25 cellular contexts compared by ENCODE assay signal in the genomic region with DNA sequence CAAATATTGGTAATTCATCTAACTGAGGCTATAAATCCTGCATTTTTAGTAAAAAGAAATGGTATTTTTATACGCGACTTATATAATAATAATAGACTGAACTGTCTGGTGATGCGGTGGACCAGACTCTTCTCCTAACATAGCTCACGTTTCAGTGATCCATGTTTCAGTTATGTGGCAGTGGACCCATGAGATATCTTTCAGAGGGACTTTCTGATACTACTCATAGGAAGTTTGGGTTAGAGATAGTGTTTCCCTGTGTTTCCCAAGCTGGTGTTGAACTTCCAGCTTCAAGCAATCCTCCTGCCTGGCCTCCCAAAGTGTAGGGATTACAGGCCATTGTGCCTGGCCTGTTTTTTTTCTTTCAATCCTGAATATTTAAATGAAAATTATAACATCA.
"Had no signal": no experiment of that assay in that cellular context is flagged by ENCODE, and none has a peak within 500 bp of the region (broad histone marks: within the 10 kb centered on the region; RNA-seq: fewer than 3 reads in every experiment).

No MANE protein-coding gene starts in this region.

- H3K4me3 Mint-ChIP-seq: dendritic cell treated with granulocyte-macrophage colony-stimulating factor and Interleukin-4, amounts not matched to agents 40 ng/mL and 50 ng/mL, for 4 days; immature natural killer cell; nephron; stimulated activated memory B cell treated with anti-CD40 and anti-IgM and Interleukin-4, amounts not matched to agents 10 μg/mL and 1 μg/mL and 100 μg/mL, for 72 hours; stimulated activated naive CD8-positive, alpha-beta T cell treated with anti-CD3 and anti-CD28 coated beads, Interleukin-15, Interleukin-2, amounts not matched to agents 100 ng/mL and 50 ng/mL, for 24 hours had no signal

- DNase-seq: cerebellar nuclear complex; immature natural killer cell; kidney; left cardiac atrium; left ventricle myocardium inferior; lower lobe of right lung; mesenchymal stem cell; midbrain; occipital lobe; psoas muscle; retina; spleen; stimulated activated CD4-positive, alpha-beta T cell treated with anti-CD3 and anti-CD28 coated beads, Interleukin-15, amount 100 ng/mL, for 24 hours; stimulated activated CD4-positive, alpha-beta T cell treated with anti-CD3 and anti-CD28 coated beads, Interleukin-1b, Interleukin-23, amount 100 ng/mL, for 48 hours; stimulated activated CD4-positive, alpha-beta T cell treated with anti-CD3 and anti-CD28 coated beads, Interleukin-4, amount 100 ng/mL, for 24 hours; testis had no signal

- FAIRE-seq: colon, kidney had no signal

- H3K36me3 ChIP-seq: lower lobe of right lung had no signal

- H3K27ac Mint-ChIP-seq: dendritic cell treated with granulocyte-macrophage colony-stimulating factor and Interleukin-4, amounts not matched to agents 40 ng/mL and 50 ng/mL, for 4 days; immature natural killer cell; nephron; stimulated activated memory B cell treated with anti-CD40 and anti-IgM and Interleukin-4, amounts not matched to agents 10 μg/mL and 1 μg/mL and 100 μg/mL, for 72 hours; stimulated activated naive CD8-positive, alpha-beta T cell treated with anti-CD3 and anti-CD28 coated beads, Interleukin-15, Interleukin-2, amounts not matched to agents 100 ng/mL and 50 ng/mL, for 24 hours had no signal

- H3K36me3 Mint-ChIP-seq: stimulated activated memory B cell treated with anti-CD40 and anti-IgM and Interleukin-4, amounts not matched to agents 10 μg/mL and 1 μg/mL and 100 μg/mL, for 72 hours had no signal

- H3K4me1 Mint-ChIP-seq: nephron; stimulated activated memory B cell treated with anti-CD40 and anti-IgM and Interleukin-4, amounts not matched to agents 10 μg/mL and 1 μg/mL and 100 μg/mL, for 72 hours had no signal

- H3K27me3 ChIP-seq: gastroesophageal sphincter, spleen, testis, tibial nerve had no signal

- H3K4me3 ChIP-seq: gastroesophageal sphincter, left ventricle myocardium inferior, lower lobe of right lung, psoas muscle, spleen, testis, tibial nerve had no signal

- H2AFZ ChIP-seq: parathyroid adenoma had no signal

- H3K27me3 Mint-ChIP-seq: dendritic cell treated with granulocyte-macrophage colony-stimulating factor and Interleukin-4, amounts not matched to agents 40 ng/mL and 50 ng/mL, for 4 days; stimulated activated memory B cell treated with anti-CD40 and anti-IgM and Interleukin-4, amounts not matched to agents 10 μg/mL and 1 μg/mL and 100 μg/mL, for 72 hours; stimulated activated naive CD8-positive, alpha-beta T cell treated with anti-CD3 and anti-CD28 coated beads, Interleukin-15, Interleukin-2, amounts not matched to agents 100 ng/mL and 50 ng/mL, for 24 hours had no signal

- H3K79me2 ChIP-seq: parathyroid adenoma had no signal

- ATAC-seq: gastroesophageal sphincter; left cardiac atrium; lower lobe of right lung; psoas muscle; sciatic nerve; stimulated activated memory B cell treated with anti-CD40 and anti-IgM and Interleukin-4, amounts not matched to agents 10 μg/mL and 1 μg/mL and 100 μg/mL, for 72 hours had no signal

- H3K9me3 ChIP-seq: gastroesophageal sphincter, left ventricle myocardium inferior, lower lobe of right lung, psoas muscle, spleen, testis, tibial nerve had no signal

- H3K4me1 ChIP-seq: gastroesophageal sphincter, left ventricle myocardium inferior, lower lobe of right lung, parathyroid adenoma, psoas muscle, spleen, testis, tibial nerve had no signal

- H3K9me3 Mint-ChIP-seq: dendritic cell treated with granulocyte-macrophage colony-stimulating factor and Interleukin-4, amounts not matched to agents 40 ng/mL and 50 ng/mL, for 4 days; immature natural killer cell; nephron; stimulated activated memory B cell treated with anti-CD40 and anti-IgM and Interleukin-4, amounts not matched to agents 10 μg/mL and 1 μg/mL and 100 μg/mL, for 72 hours; stimulated activated naive CD8-positive, alpha-beta T cell treated with anti-CD3 and anti-CD28 coated beads, Interleukin-15, Interleukin-2, amounts not matched to agents 100 ng/mL and 50 ng/mL, for 24 hours had no signal

- H3K27ac ChIP-seq: gastroesophageal sphincter, left ventricle myocardium inferior, lower lobe of right lung, parathyroid adenoma, psoas muscle, spleen, testis, tibial nerve had no signal
